In genomic region chr10:58919927-58920654, GRCh38 we compare ENCODE assay signal across 11 cellular contexts.
DNase-seq lines count a peak whose midpoint lies in the region; TF ChIP-seq lines count a peak whose summit lies in the region.
"Had no signal": no experiment of that assay in that cellular context is flagged by ENCODE, and none has a peak within 500 bp of the region (broad histone marks: within the 10 kb centered on the region; RNA-seq: fewer than 3 reads in every experiment).

No MANE protein-coding gene starts in this region.

- DNase-seq in MCF 10A (ENCODE audit: unreplicated experiment) (peak; percentile 60), breast epithelium (ENCODE audit: low spot score in 2 of 2) (no peak), RPMI7951 (ENCODE audit: low read depth) (peak; percentile 53), fibroblast of the aortic adventitia (ENCODE audit: low read depth) (peak; percentile 78), smooth muscle cell of the brain vasculature (ENCODE audit: low read depth, low spot score) (peak; percentile 88), A673 (ENCODE audit: low spot score) (no peak), NCI-H526 treated with DMSO at 0.1 percent for 48 hours (lab: John Stamatoyannopoulos, UW) (no peak), posterior cingulate gyrus (no peak)
- DNase-seq: activated CD4-positive, alpha-beta T cell treated with anti-CD3 and anti-CD28 coated beads for 1 hour; cerebellar nuclear complex had no signal

- TF ChIP-seq CTCF in MCF 10A (IDR thresholded peaks at IDR 0.05; ENCODE audit: unreplicated experiment), result no peak
- no peak for TF ChIP-seq CTCF in breast epithelium (IDR thresholded peaks at IDR 0.05)
- no peak for TF ChIP-seq CTCF in fibroblast of the aortic adventitia (IDR thresholded peaks at IDR 0.05; ENCODE audit: insufficient read depth, low read length)
- no peak for TF ChIP-seq CTCF in A673 (conservative IDR thresholded peaks at IDR 0.05; ENCODE audit: low read depth, low read length)

- intact Hi-C loops in MCF 10A (cut with micrococcal nuclease), result no loop called here
- intact Hi-C loops in breast epithelium (cut with DNase I; ENCODE audit: low total_unique reads), result no loop called here
- intact Hi-C loops in A673 (cut with micrococcal nuclease; ENCODE audit: unreplicated experiment), result no loop called here
- intact Hi-C loops in posterior cingulate gyrus (cut with DNase I), result no loop called here

- no peaks in the 10 kb centered on the region for H3K9me3 ChIP-seq in breast epithelium
- no peaks in the 10 kb centered on the region for H3K9me3 ChIP-seq in A673 (ENCODE audit: low read depth, low read length, poor library complexity, severe bottlenecking)

- H3K4me3 Mint-ChIP-seq in MCF 10A (ENCODE audit: unreplicated experiment), result no peak overlapping the region
- H3K4me3 Mint-ChIP-seq: CD14-positive monocyte had no signal

- H3K27me3 Mint-ChIP-seq in MCF 10A (ENCODE audit: insufficient read depth, unreplicated experiment), result no peaks in the 10 kb centered on the region

- H3K36me3 ChIP-seq in breast epithelium (no peaks in the 10 kb centered on the region), A673 (ENCODE audit: insufficient read depth, low read length, poor library complexity, severe bottlenecking) (no peaks in the 10 kb centered on the region)

- CTCF ChIA-PET in MCF 10A (lab: Yijun Ruan, JAX) (interaction anchor here (0.7 to 1.9 kb wide), 3 partner anchors 23 to 77 kb away, joined by 3 to 5 read pairs (median 5); no protein-coding TSS in a partner anchor), A673 (lab: Charles Lee) (no interaction called here)

- no peak overlapping the region for H3K27ac Mint-ChIP-seq in MCF 10A (ENCODE audit: low read depth, unreplicated experiment)
- H3K27ac Mint-ChIP-seq: CD14-positive monocyte had no signal

- POLR2A ChIA-PET in MCF 10A (lab: Yijun Ruan, JAX) (interaction anchor here (0.7 kb wide), 1 partner anchor 19 kb away, joined by 3 read pairs; no protein-coding TSS in a partner anchor), A673 (lab: Charles Lee; ENCODE audit: low non-redundant PET) (no interaction called here)

- H3K4me1 Mint-ChIP-seq in MCF 10A (ENCODE audit: insufficient read depth, unreplicated experiment), result peaks cover 20% of the 10 kb centered on the region
- H3K4me1 Mint-ChIP-seq: CD14-positive monocyte had no signal

- no peaks in the 10 kb centered on the region for H3K36me3 Mint-ChIP-seq in MCF 10A (ENCODE audit: insufficient read depth, unreplicated experiment)
- H3K36me3 Mint-ChIP-seq: CD14-positive monocyte had no signal

- H3K27me3 ChIP-seq in breast epithelium (no peaks in the 10 kb centered on the region), A673 (replicated peaks; ENCODE audit: insufficient read depth, low read depth, low read length, poor library complexity) (peaks cover 9% of the 10 kb centered on the region)

- H3K4me1 ChIP-seq in breast epithelium, result no peaks in the 10 kb centered on the region
- H3K4me1 ChIP-seq in A673 (ENCODE audit: insufficient read depth, low read length, poor library complexity, severe bottlenecking), result no peaks in the 10 kb centered on the region

- H3K4me3 ChIP-seq in breast epithelium (no peak overlapping the region), fibroblast of the aortic adventitia (ENCODE audit: low read depth, low read length) (no peak overlapping the region), A673 (ENCODE audit: low read depth, low read length, poor library complexity, severe bottlenecking) (no peak overlapping the region)

- no peaks in the 10 kb centered on the region for H3K9me3 Mint-ChIP-seq in MCF 10A (ENCODE audit: unreplicated experiment)

- H3K27ac ChIP-seq in breast epithelium (peak overlapping the region in 1 of 2 donors; percentile 38), A673 (ENCODE audit: low read depth, low read length, poor library complexity, severe bottlenecking) (no peak overlapping the region)

- BruUV-seq in MCF 10A (replicated peaks; lab: Mats Ljungman, UMichigan) (no TSS peak), A673 (replicated peaks; lab: Mats Ljungman, UMichigan) (no TSS peak)

- TF ChIP-seq POLR2A in breast epithelium (IDR thresholded peaks at IDR 0.05), result no peak

Comparison
In these comparisons a context has a peak if more than half of its experiments do, and no peak if none do; other contexts are left out.
1. DNase-seq: peak in MCF 10A (single experiment), RPMI7951 (single experiment), fibroblast of the aortic adventitia (single experiment) and smooth muscle cell of the brain vasculature (single experiment); none in breast epithelium (0 of 2), A673 (single experiment), NCI-H526 treated with DMSO at 0.1 percent for 48 hours (single experiment) and posterior cingulate gyrus (0 of 10).